In genomic region chr6:49540614-49541013, GRCh38 we compare ENCODE assay signal across 2 cellular contexts.
TF ChIP-seq lines count a peak whose summit lies in the region.

No MANE protein-coding gene starts in this region.

TF ChIP-seq in GM23338, 12 proteins besides CTCF, POLR2A, EP300 and RAD21:
- TF ChIP-seq, protein P1, sequence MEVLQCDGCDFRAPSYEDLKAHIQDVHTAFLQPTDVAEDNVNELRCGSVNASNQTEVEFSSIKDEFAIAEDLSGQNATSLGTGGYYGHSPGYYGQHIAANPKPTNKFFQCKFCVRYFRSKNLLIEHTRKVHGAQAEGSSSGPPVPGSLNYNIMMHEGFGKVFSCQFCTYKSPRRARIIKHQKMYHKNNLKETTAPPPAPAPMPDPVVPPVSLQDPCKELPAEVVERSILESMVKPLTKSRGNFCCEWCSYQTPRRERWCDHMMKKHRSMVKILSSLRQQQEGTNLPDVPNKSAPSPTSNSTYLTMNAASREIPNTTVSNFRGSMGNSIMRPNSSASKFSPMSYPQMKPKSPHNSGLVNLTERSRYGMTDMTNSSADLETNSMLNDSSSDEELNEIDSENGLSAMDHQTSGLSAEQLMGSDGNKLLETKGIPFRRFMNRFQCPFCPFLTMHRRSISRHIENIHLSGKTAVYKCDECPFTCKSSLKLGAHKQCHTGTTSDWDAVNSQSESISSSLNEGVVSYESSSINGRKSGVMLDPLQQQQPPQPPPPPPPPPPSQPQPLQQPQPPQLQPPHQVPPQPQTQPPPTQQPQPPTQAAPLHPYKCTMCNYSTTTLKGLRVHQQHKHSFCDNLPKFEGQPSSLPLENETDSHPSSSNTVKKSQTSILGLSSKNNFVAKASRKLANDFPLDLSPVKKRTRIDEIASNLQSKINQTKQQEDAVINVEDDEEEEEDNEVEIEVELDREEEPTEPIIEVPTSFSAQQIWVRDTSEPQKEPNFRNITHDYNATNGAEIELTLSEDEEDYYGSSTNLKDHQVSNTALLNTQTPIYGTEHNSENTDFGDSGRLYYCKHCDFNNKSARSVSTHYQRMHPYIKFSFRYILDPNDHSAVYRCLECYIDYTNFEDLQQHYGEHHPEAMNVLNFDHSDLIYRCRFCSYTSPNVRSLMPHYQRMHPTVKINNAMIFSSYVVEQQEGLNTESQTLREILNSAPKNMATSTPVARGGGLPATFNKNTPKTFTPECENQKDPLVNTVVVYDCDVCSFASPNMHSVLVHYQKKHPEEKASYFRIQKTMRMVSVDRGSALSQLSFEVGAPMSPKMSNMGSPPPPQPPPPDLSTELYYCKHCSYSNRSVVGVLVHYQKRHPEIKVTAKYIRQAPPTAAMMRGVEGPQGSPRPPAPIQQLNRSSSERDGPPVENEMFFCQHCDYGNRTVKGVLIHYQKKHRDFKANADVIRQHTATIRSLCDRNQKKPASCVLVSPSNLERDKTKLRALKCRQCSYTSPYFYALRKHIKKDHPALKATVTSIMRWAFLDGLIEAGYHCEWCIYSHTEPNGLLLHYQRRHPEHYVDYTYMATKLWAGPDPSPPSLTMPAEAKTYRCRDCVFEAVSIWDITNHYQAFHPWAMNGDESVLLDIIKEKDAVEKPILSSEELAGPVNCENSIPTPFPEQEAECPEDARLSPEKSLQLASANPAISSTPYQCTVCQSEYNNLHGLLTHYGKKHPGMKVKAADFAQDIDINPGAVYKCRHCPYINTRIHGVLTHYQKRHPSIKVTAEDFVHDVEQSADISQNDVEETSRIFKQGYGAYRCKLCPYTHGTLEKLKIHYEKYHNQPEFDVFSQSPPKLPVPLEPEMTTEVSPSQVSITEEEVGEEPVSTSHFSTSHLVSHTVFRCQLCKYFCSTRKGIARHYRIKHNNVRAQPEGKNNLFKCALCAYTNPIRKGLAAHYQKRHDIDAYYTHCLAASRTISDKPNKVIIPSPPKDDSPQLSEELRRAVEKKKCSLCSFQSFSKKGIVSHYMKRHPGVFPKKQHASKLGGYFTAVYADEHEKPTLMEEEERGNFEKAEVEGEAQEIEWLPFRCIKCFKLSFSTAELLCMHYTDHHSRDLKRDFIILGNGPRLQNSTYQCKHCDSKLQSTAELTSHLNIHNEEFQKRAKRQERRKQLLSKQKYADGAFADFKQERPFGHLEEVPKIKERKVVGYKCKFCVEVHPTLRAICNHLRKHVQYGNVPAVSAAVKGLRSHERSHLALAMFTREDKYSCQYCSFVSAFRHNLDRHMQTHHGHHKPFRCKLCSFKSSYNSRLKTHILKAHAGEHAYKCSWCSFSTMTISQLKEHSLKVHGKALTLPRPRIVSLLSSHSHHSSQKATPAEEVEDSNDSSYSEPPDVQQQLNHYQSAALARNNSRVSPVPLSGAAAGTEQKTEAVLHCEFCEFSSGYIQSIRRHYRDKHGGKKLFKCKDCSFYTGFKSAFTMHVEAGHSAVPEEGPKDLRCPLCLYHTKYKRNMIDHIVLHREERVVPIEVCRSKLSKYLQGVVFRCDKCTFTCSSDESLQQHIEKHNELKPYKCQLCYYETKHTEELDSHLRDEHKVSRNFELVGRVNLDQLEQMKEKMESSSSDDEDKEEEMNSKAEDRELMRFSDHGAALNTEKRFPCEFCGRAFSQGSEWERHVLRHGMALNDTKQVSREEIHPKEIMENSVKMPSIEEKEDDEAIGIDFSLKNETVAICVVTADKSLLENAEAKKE (CRISPR knock-in tag; IDR thresholded peaks at IDR 0.05), result no peak
- no peak for TF ChIP-seq REST (IDR thresholded peaks at IDR 0.05; ENCODE audit: unreplicated experiment)
- TF ChIP-seq, protein P2, sequence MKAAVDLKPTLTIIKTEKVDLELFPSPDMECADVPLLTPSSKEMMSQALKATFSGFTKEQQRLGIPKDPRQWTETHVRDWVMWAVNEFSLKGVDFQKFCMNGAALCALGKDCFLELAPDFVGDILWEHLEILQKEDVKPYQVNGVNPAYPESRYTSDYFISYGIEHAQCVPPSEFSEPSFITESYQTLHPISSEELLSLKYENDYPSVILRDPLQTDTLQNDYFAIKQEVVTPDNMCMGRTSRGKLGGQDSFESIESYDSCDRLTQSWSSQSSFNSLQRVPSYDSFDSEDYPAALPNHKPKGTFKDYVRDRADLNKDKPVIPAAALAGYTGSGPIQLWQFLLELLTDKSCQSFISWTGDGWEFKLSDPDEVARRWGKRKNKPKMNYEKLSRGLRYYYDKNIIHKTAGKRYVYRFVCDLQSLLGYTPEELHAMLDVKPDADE (IDR thresholded peaks at IDR 0.05), result no peak
- TF ChIP-seq EZH2 (IDR thresholded peaks at IDR 0.05; ENCODE audit: low read depth, unreplicated experiment), result no peak
- TF ChIP-seq CREB1 (CRISPR knock-in tag; IDR thresholded peaks at IDR 0.05; ENCODE audit: low read depth), result no peak
- TF ChIP-seq JUNB (IDR thresholded peaks at IDR 0.05; ENCODE audit: unreplicated experiment), result no peak
- no peak for TF ChIP-seq STAT1 (IDR thresholded peaks at IDR 0.05; ENCODE audit: unreplicated experiment)
- TF ChIP-seq NANOG (IDR thresholded peaks at IDR 0.05; ENCODE audit: borderline replicate concordance), result no peak
- no peak for TF ChIP-seq POLR2AphosphoS5 (IDR thresholded peaks at IDR 0.05; ENCODE audit: low read depth)
- TF ChIP-seq ZNF331 (CRISPR knock-in tag; IDR thresholded peaks at IDR 0.05; ENCODE audit: low read depth), result no peak
- no peak for TF ChIP-seq EZH2phosphoT487 (IDR thresholded peaks at IDR 0.05; ENCODE audit: unreplicated experiment)
- no peak for TF ChIP-seq ZNF114 (CRISPR knock-in tag; IDR thresholded peaks at IDR 0.05)
TF ChIP-seq in GM23338: peak in this region for 0.

TF ChIP-seq in endothelial cell of umbilical vein, 7 proteins besides CTCF, POLR2A, EP300 and RAD21:
- TF ChIP-seq GATA2 (IDR thresholded peaks at IDR 0.05; ENCODE audit: insufficient read depth, insufficient read length, low read depth, low read length) (no peak), MAX (IDR thresholded peaks at IDR 0.05; ENCODE audit: insufficient read depth, insufficient read length) (no peak), JUN (IDR thresholded peaks at IDR 0.05; ENCODE audit: borderline replicate concordance, insufficient read depth, insufficient read length, low read depth) (no peak), EZH2 (IDR thresholded peaks at IDR 0.05; ENCODE audit: borderline replicate concordance, low read depth, low read length, severe bottlenecking) (no peak), MYC (IDR thresholded peaks at IDR 0.05; ENCODE audit: low read depth, low read length) (no peak), FOS (IDR thresholded peaks at IDR 0.05; ENCODE audit: borderline replicate concordance, insufficient read depth, low read length) (no peak), POLR2AphosphoS5 (IDR thresholded peaks at IDR 0.05; ENCODE audit: insufficient read depth, low read depth, low read length) (no peak)
